ENCODE assay signal across 9 cellular contexts in the genomic region with DNA sequence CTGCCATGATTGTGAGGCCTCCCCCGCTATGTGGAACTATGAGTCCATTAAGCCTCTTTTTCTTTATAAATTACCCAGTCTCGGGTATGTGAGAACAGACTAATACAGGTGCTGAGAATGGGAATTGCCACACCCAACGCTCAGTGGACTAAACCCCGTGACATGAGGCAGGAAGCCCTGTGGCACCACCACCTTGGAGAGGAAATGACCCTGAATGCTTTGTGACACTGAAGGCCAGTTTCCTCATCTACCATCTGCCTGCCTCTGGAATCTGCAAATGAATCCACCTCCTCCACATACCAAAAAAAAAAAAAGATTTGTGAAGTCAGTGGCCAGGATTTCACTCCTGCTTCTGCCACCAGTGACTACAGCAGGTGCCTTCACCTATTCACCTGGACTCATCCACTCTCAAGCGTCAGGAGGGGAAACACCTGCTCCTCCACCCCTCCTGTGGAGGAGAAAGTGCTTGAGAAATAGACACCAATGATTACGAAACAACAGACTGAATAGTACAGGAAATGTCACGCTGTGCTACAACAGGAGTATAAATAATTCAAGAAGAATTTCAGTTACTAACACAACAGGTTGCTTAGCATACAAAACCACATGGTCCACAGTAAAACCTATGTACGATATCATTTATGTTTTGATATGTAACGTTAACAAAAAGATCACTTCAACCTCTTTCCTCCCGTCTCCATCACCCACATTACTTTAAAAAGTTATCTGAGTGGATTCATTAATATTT. TPM values are rescaled to one million over a fixed set of nuclear protein-coding genes. Genes with fewer than 3 reads are reported as not detected.
DNase-seq lines count a peak whose midpoint lies in the region; ATAC-seq and TF ChIP-seq lines count a peak whose summit lies in the region.
"Had no signal": no experiment of that assay in that cellular context is flagged by ENCODE, and none has a peak within 500 bp of the region (broad histone marks: within the 10 kb centered on the region; RNA-seq: fewer than 3 reads in every experiment).

No MANE protein-coding gene starts in this region.

- H3K4me3 ChIP-seq in spleen = peak overlapping the region in 2 of 8 donors; percentile 4 to 40

- peaks cover 6 to 37% (median 15%) of the 10 kb centered on the region in 6 donors for H3K4me1 ChIP-seq in spleen

- CTCF ChIA-PET in RWPE1 (lab: Yijun Ruan, JAX) = no interaction called here

- H3K27ac ChIP-seq in RWPE1 = peak overlapping the region; percentile 81
- peak overlapping the region; percentile 30 to 84 (median 64) for H3K27ac ChIP-seq in spleen

- intact Hi-C loops in Right ventricle myocardium superior (cut with DNase I) (no loop called here), spleen (cut with DNase I; ENCODE audit: low total_unique reads) (no loop called here)

- peak; percentile 72 for DNase-seq in KBM-7
- peak; percentile 75 for DNase-seq in RWPE1 (ENCODE audit: low spot score)
- DNase-seq in Right ventricle myocardium superior = no peak
- DNase-seq in spleen = no peak
- DNase-seq in NCI-H82 treated with DMSO at 0.1 percent for 48 hours (lab: John Stamatoyannopoulos, UW; ENCODE audit: unreplicated experiment) = no peak
- no peak for DNase-seq in C1 segment of cervical spinal cord (lab: John Stamatoyannopoulos, UW)
- DNase-seq in GM03348 (ENCODE audit: low spot score) = no peak
- DNase-seq: activated naive CD4-positive, alpha-beta T cell treated with Interleukin-2 at 50 U/mL for 16 hours had no signal

- H3K27me3 ChIP-seq in spleen (replicated peaks in 1 of 7) = no peaks in the 10 kb centered on the region

- H3K9me3 ChIP-seq in spleen = peaks cover 0 to 5% (median 0%) of the 10 kb centered on the region in 8 donors

- WGBS in spleen, 5 donors = 28 to 49% (median 38%) methylated on average over 10 of the region's 10 CpGs

- peaks cover 0 to 25% (median 2%) of the 10 kb centered on the region in 6 donors for H3K36me3 ChIP-seq in spleen

- no peak for TF ChIP-seq CTCF in RWPE1 (conservative IDR thresholded peaks at IDR 0.05; ENCODE audit: low read depth)
- no peak for TF ChIP-seq CTCF in spleen (IDR thresholded peaks at IDR 0.05 in 8 of 11, conservative IDR thresholded peaks at IDR 0.05 in 3 of 11)

- TF ChIP-seq POLR2A in spleen (IDR thresholded peaks at IDR 0.05) = no peak

- in situ Hi-C loops in KBM-7 (cut with MboI; ENCODE audit: low pct_unique_long_range_greater_than_20kb, low sequenced_read_pairs) = no loop called here

- ATAC-seq in Right ventricle myocardium superior (ENCODE audit: poor library complexity) = peak; percentile 61
- ATAC-seq in HG03039 (IDR thresholded peaks at IDR 0.05; ENCODE audit: unreplicated experiment) = no peak

- POLR2A ChIA-PET in RWPE1 (lab: Yijun Ruan, JAX; ENCODE audit: low non-redundant PET) = no interaction called here

RNA-seq across cellular contexts. Expression of gene NT5DC3, which starts 41.4 kb away (rescaled TPM):
- total RNA-seq in Right ventricle myocardium superior (2.8 TPM), spleen (1 to 10 TPM; 2.8 to 8.0 (median 3.2) TPM)
- polyA plus RNA-seq in spleen = 1 to 10 TPM in 1 of 3 donors, under 1 TPM in 2; 0.56 to 1.2 (median 0.86) TPM

Comparison
In these comparisons a context has a peak if more than half of its experiments do, and no peak if none do; other contexts are left out.
1. DNase-seq: peak in KBM-7 (single experiment) and RWPE1 (single experiment); none in Right ventricle myocardium superior (single experiment), spleen (single experiment), NCI-H82 treated with DMSO at 0.1 percent for 48 hours (single experiment), C1 segment of cervical spinal cord (0 of 14) and GM03348 (single experiment).